Comparison of ENCODE assay signal across 8 cellular contexts in genomic region chr17:35969558-35970442, GRCh38. TPM values are rescaled to one million over a fixed set of nuclear protein-coding genes. Genes with fewer than 3 reads are reported as not detected.
A peak's percentile ranks its signal among the peaks of the same experiment; 100 is the strongest.
DNase-seq lines count a peak whose midpoint lies in the region; ATAC-seq, FAIRE-seq and TF ChIP-seq lines count a peak whose summit lies in the region.

No MANE protein-coding gene starts in this region.

- CTCF ChIA-PET in A549 (lab: Yijun Ruan, JAX) = interaction anchor here (0.6 to 12.1 kb wide), 70 partner anchors 10 to 1253 kb away, joined by 3 to 271 read pairs (median 4); partner anchors contain the start of genes CCL14, CCL16, MYO19 and PIGW
- CTCF ChIA-PET in HepG2 (lab: Yijun Ruan, JAX; ENCODE audit: low intra/inter-chr PET ratio, low total read pairs) = interaction anchor here (0.7 to 3.6 kb wide), 5 partner anchors 12 to 179 kb away, joined by 5 to 38 read pairs (median 28); no protein-coding TSS in a partner anchor

- H3K27ac ChIP-seq in A549 = no peak overlapping the region
- H3K27ac ChIP-seq in colonic mucosa = no peak overlapping the region
- H3K27ac ChIP-seq in HepG2 (ENCODE audit: extremely low read length, insufficient read depth, low read length) = no peak overlapping the region

- TF ChIP-seq RAD21 in A549 (conservative IDR thresholded peaks at IDR 0.05 in 1 of 2, IDR thresholded peaks at IDR 0.05 in 1 of 2) = peak; percentile 96
- TF ChIP-seq RAD21 in HepG2 (CRISPR knock-in tag; IDR thresholded peaks at IDR 0.05) = peak; percentile 92

- peaks cover 9% of the 10 kb centered on the region; the same call in 1 of the 3 replicates for H3K4me1 ChIP-seq in A549
- no peaks in the 10 kb centered on the region for H3K4me1 ChIP-seq in colonic mucosa
- H3K4me1 ChIP-seq in HepG2 (ENCODE audit: insufficient read depth, low read length) = peaks cover 69% of the 10 kb centered on the region

- no peaks in the 10 kb centered on the region for H3K79me2 ChIP-seq in HepG2 (ENCODE audit: insufficient read depth, low read length)

- H4K20me1 ChIP-seq in HepG2 (ENCODE audit: insufficient read depth, low read length) = no peaks in the 10 kb centered on the region

- H3K4me3 ChIP-seq in A549 (no peak overlapping the region), colonic mucosa (no peak overlapping the region), HepG2 (replicated peaks in 1 of 3; ENCODE audit: insufficient read depth in 1 of 3, low read depth in 2 of 3, low read length in 3 of 3) (peak overlapping the region in 1 of 3 experiments; percentile 15; a peak in 2 of 6 replicates)

- ATAC-seq in A549 (peak; percentile 83 to 93), HepG2 (peak; percentile 36)

- H2AFZ ChIP-seq in HepG2 (ENCODE audit: low read length) = no peak overlapping the region

- BruUV-seq in HepG2 (replicated peaks; lab: Mats Ljungman, UMichigan) = no TSS peak

- POLR2A ChIA-PET in A549 (lab: Yijun Ruan, JAX) (interaction anchor here (0.6 to 1.0 kb wide), 3 partner anchors 177 to 516 kb away, joined by 3 to 6 read pairs (median 6); partner anchors contain the start of gene ZNHIT3), HepG2 (lab: Yijun Ruan, JAX) (interaction anchor here (0.7 to 5.9 kb wide), 8 partner anchors 12 to 177 kb away, joined by 3 to 197 read pairs (median 6); partner anchors contain the start of genes CCL15, CCL16, CCL23 and TAF15)

- no peak for TF ChIP-seq EP300 in A549 (IDR thresholded peaks at IDR 0.05)
- no peak for TF ChIP-seq EP300 in HepG2 (IDR thresholded peaks at IDR 0.05; ENCODE audit: low read depth in 2 of 2, low read length in 2 of 2)
- no peak for TF ChIP-seq EP300 in HepG2 (CRISPR knock-in tag; IDR thresholded peaks at IDR 0.05; ENCODE audit: borderline replicate concordance)

- peak; percentile 93 for TF ChIP-seq CTCF in A549 (IDR thresholded peaks at IDR 0.05)
- peak; percentile 82 for TF ChIP-seq CTCF in colonic mucosa (IDR thresholded peaks at IDR 0.05)
- peak; percentile 94 for TF ChIP-seq CTCF in HepG2 (CRISPR knock-in tag; IDR thresholded peaks at IDR 0.05)

- H3K36me3 ChIP-seq in colonic mucosa = no peaks in the 10 kb centered on the region
- H3K36me3 ChIP-seq in HepG2 (replicated peaks in 1 of 2; ENCODE audit: control insufficient read depth in 1 of 2, insufficient read depth in 2 of 2, low read length in 2 of 2) = no peaks in the 10 kb centered on the region

- H3K4me2 ChIP-seq in A549 (no peak overlapping the region), HepG2 (ENCODE audit: low read depth, low read length) (peak overlapping the region; percentile 45)

- WGBS in A549 (ENCODE audit: missing lambda C conversion rate) = 36% methylated on average over 8 of the region's 8 CpGs
- WGBS in HepG2 (ENCODE audit: low lambda C conversion rate) = 40% methylated on average over 6 of the region's 8 CpGs

- in situ Hi-C loops in HepG2 (cut with HindIII; ENCODE audit: extremely low pct_ligation_motif_present, low pct_unique_long_range_greater_than_20kb) = loop anchor here (5.0 to 25.0 kb wide), 4 partner anchors 38 to 518 kb away; partner anchors contain the start of gene ZNHIT3

- TF ChIP-seq POLR2A in A549 (IDR thresholded peaks at IDR 0.05; ENCODE audit: low read length) (no peak), HepG2 (IDR thresholded peaks at IDR 0.05; ENCODE audit: insufficient read depth in 1 of 2, low read depth in 2 of 2, low read length in 2 of 2) (no peak)

- FAIRE-seq in A549 (lab: Jason Lieb, UNC) = no peak
- no peak for FAIRE-seq in HepG2 (lab: Jason Lieb, UNC)

- intact Hi-C loops in colonic mucosa (cut with DNase I) (loop anchor here (2.0 to 10.0 kb wide), 2 partner anchors 179 to 515 kb away; partner anchors contain the start of gene ZNHIT3), HepG2 (cut with micrococcal nuclease; ENCODE audit: unreplicated experiment) (loop anchor here (1.0 kb wide), 3 partner anchors 40 to 180 kb away; no protein-coding TSS in a partner anchor)

- H3K27me3 ChIP-seq in colonic mucosa (no peaks in the 10 kb centered on the region), HepG2 (ENCODE audit: control insufficient read depth in 1 of 2, insufficient read depth in 2 of 2, low read length in 2 of 2) (no peaks in the 10 kb centered on the region)

- no peaks in the 10 kb centered on the region for H3K9me3 ChIP-seq in A549
- no peaks in the 10 kb centered on the region for H3K9me3 ChIP-seq in colonic mucosa
- H3K9me3 ChIP-seq in HepG2 (ENCODE audit: low read length) = no peaks in the 10 kb centered on the region

- peak; percentile 69 to 84 for DNase-seq in A549 (ENCODE audit: low read depth in 1 of 2, low spot score in 1 of 2)
- DNase-seq in GM19238 (ENCODE audit: insufficient read length, low spot score) = peak; percentile 40
- peak; percentile 22 for DNase-seq in NCI-H226
- peak; percentile 83 for DNase-seq in activated CD4-positive, alpha-beta T cell treated with anti-CD3 and anti-CD28 coated beads for 48 hours
- DNase-seq in colonic mucosa = peak; percentile 91
- DNase-seq in HepG2 (ENCODE audit: low spot score) = peak; percentile 82
- DNase-seq in stimulated activated CD4-positive, alpha-beta T cell treated with anti-CD3 and anti-CD28 coated beads, TNF-alpha, amount 100 ng/mL, for 1 hour (ENCODE audit: low read depth in 3 of 3, low spot score in 1 of 3) = peak; percentile 24 to 39 (median 27)
- DNase-seq in T1000 (lab: John Stamatoyannopoulos, UW) = no peak

- no peak overlapping the region for H3K9ac ChIP-seq in colonic mucosa (ENCODE audit: low read depth in 2 of 2, low read length in 2 of 2)
- H3K9ac ChIP-seq in HepG2 (ENCODE audit: insufficient read depth, low read depth, low read length) = no peak overlapping the region

RNA-seq across cellular contexts. Expression of gene CCL16, which starts 11.5 kb away (rescaled TPM):
- polyA plus RNA-seq in A549 (2011; rRNA removed) (not detected in 2 replicates), A549 (2017; fragmentation: RNase III; extraction: RNeasy Plus Mini Kit Qiagen cat#74134 plus additional on column Dnase treatment) (not detected in 3 replicates), HepG2 (2011; rRNA removed) (14.7 and 17.7 TPM in 2 replicates)
- not detected in 2 replicates for polyA plus RNA-seq in A549 (2012; cell fraction: cytosol; rRNA removed)
- polyA plus RNA-seq in A549 (2012; cell fraction: nucleus; rRNA removed) = not detected in 2 replicates
- not detected in 2 replicates for polyA minus RNA-seq in A549 (2011; rRNA and poly(A)+ RNA removed)
- total RNA-seq in colonic mucosa (not detected), HepG2 (2016; rRNA removed; fragmentation: Illumina TruSeq; extraction: Trizol) (0.51 and 2.0 TPM in 2 replicates)
- total RNA-seq in HepG2 (2016; cell fraction: cytosol; rRNA removed; fragmentation: Illumina TruSeq; extraction: Trizol; ENCODE audit: low read depth) = 0.62 and 0.91 TPM in 2 replicates
- total RNA-seq in HepG2 (2016; cell fraction: insoluble cytoplasmic fraction; rRNA removed; fragmentation: Illumina TruSeq; extraction: Trizol) = 0.71 and 2.3 TPM in 2 replicates
- 0.55 and 0.83 TPM in 2 replicates for total RNA-seq in HepG2 (2016; cell fraction: membrane; rRNA removed; fragmentation: Illumina TruSeq; extraction: Trizol)
- 1.7 and 2.2 TPM in 2 replicates for total RNA-seq in HepG2 (2016; cell fraction: nucleus; rRNA removed; fragmentation: Illumina TruSeq; extraction: Trizol)
- polyA plus RNA-seq in HepG2 (2011; cell fraction: cytosol; rRNA removed) = 17.4 and 19.0 TPM in 2 replicates
- polyA plus RNA-seq in HepG2 (2011; cell fraction: nucleus; rRNA removed) = 6.6 and 8.9 TPM in 2 replicates
- 7.1 and 20.8 TPM in 2 replicates for polyA plus RNA-seq in HepG2 (2012)
- 0.47 and 0.55 TPM in 2 replicates for polyA plus RNA-seq in HepG2 (2016; cell fraction: cytosol; fragmentation: Illumina TruSeq; extraction: Trizol; ENCODE audit: low read depth)
- polyA plus RNA-seq in HepG2 (2016; cell fraction: insoluble cytoplasmic fraction; fragmentation: Illumina TruSeq; extraction: Trizol; ENCODE audit: low read depth) = 0.69 and 1.0 TPM in 2 replicates
- polyA plus RNA-seq in HepG2 (2016; cell fraction: membrane; fragmentation: Illumina TruSeq; extraction: Trizol; ENCODE audit: low read depth) = 0.35 and 0.84 TPM in 2 replicates
- polyA plus RNA-seq in HepG2 (2016; cell fraction: nucleus; fragmentation: Illumina TruSeq; extraction: Trizol; ENCODE audit: insufficient read depth, low read depth) = 2.5 and 2.7 TPM in 2 replicates
- polyA minus RNA-seq in HepG2 (2011; rRNA and poly(A)+ RNA removed; ENCODE audit: low replicate concordance) = 11.6 TPM in 1 of 2 replicates, not detected in the other
- 6.2 and 9.4 TPM in 2 replicates for polyA minus RNA-seq in HepG2 (2011; cell fraction: cytosol; rRNA and poly(A)+ RNA removed)
- 7.7 and 11.8 TPM in 2 replicates for polyA minus RNA-seq in HepG2 (2011; cell fraction: nucleus; rRNA and poly(A)+ RNA removed)

RNA-seq across cellular contexts. Expression of gene CCL14, which starts 16.7 kb away (rescaled TPM):
- polyA plus RNA-seq in A549 (2011; rRNA removed) = not detected in 2 replicates
- polyA plus RNA-seq in A549 (2012; cell fraction: cytosol; rRNA removed) = not detected in 2 replicates
- not detected in 2 replicates for polyA plus RNA-seq in A549 (2012; cell fraction: nucleus; rRNA removed)
- polyA plus RNA-seq in A549 (2017; fragmentation: RNase III; extraction: RNeasy Plus Mini Kit Qiagen cat#74134 plus additional on column Dnase treatment) = not detected in 3 replicates
- polyA minus RNA-seq in A549 (2011; rRNA and poly(A)+ RNA removed) = not detected in 2 replicates
- total RNA-seq in colonic mucosa = 1 to 10 TPM; 1.3 to 2.4 TPM
- 1.1 and 1.3 TPM in 2 replicates for total RNA-seq in HepG2 (2016; rRNA removed; fragmentation: Illumina TruSeq; extraction: Trizol)
- 0.18 and 0.61 TPM in 2 replicates for total RNA-seq in HepG2 (2016; cell fraction: cytosol; rRNA removed; fragmentation: Illumina TruSeq; extraction: Trizol; ENCODE audit: low read depth)
- 0.06 and 1.2 TPM in 2 replicates for total RNA-seq in HepG2 (2016; cell fraction: insoluble cytoplasmic fraction; rRNA removed; fragmentation: Illumina TruSeq; extraction: Trizol)
- 0.14 and 0.49 TPM in 2 replicates for total RNA-seq in HepG2 (2016; cell fraction: membrane; rRNA removed; fragmentation: Illumina TruSeq; extraction: Trizol)
- 0.99 and 1.9 TPM in 2 replicates for total RNA-seq in HepG2 (2016; cell fraction: nucleus; rRNA removed; fragmentation: Illumina TruSeq; extraction: Trizol)
- 0.86 and 1.7 TPM in 2 replicates for polyA plus RNA-seq in HepG2 (2011; rRNA removed)
- 0.12 and 0.14 TPM in 2 replicates for polyA plus RNA-seq in HepG2 (2011; cell fraction: cytosol; rRNA removed)
- polyA plus RNA-seq in HepG2 (2011; cell fraction: nucleus; rRNA removed) = 3.6 and 3.7 TPM in 2 replicates
- 0.76 and 1.3 TPM in 2 replicates for polyA plus RNA-seq in HepG2 (2012)
- 0.41 and 0.44 TPM in 2 replicates for polyA plus RNA-seq in HepG2 (2016; cell fraction: cytosol; fragmentation: Illumina TruSeq; extraction: Trizol; ENCODE audit: low read depth)
- polyA plus RNA-seq in HepG2 (2016; cell fraction: insoluble cytoplasmic fraction; fragmentation: Illumina TruSeq; extraction: Trizol; ENCODE audit: low read depth) = 0.74 TPM in 1 of 2 replicates, not detected in the other
- 0.05 TPM in 1 of 2 replicates, not detected in the other for polyA plus RNA-seq in HepG2 (2016; cell fraction: membrane; fragmentation: Illumina TruSeq; extraction: Trizol; ENCODE audit: low read depth)
- polyA plus RNA-seq in HepG2 (2016; cell fraction: nucleus; fragmentation: Illumina TruSeq; extraction: Trizol; ENCODE audit: insufficient read depth, low read depth) = 1.6 and 4.2 TPM in 2 replicates
- 2.0 TPM in 1 of 2 replicates, not detected in the other for polyA minus RNA-seq in HepG2 (2011; rRNA and poly(A)+ RNA removed; ENCODE audit: low replicate concordance)
- polyA minus RNA-seq in HepG2 (2011; cell fraction: cytosol; rRNA and poly(A)+ RNA removed) = not detected in 2 replicates
- 4.8 and 5.7 TPM in 2 replicates for polyA minus RNA-seq in HepG2 (2011; cell fraction: nucleus; rRNA and poly(A)+ RNA removed)

RNA-seq across cellular contexts. Expression of gene LYZL6, which starts 26.3 kb away (rescaled TPM):
- polyA plus RNA-seq in A549 (2011; rRNA removed) (not detected in 2 replicates), A549 (2017; fragmentation: RNase III; extraction: RNeasy Plus Mini Kit Qiagen cat#74134 plus additional on column Dnase treatment) (not detected in 3 replicates), HepG2 (2011; rRNA removed) (not detected in 2 replicates)
- not detected in 2 replicates for polyA plus RNA-seq in A549 (2012; cell fraction: cytosol; rRNA removed)
- polyA plus RNA-seq in A549 (2012; cell fraction: nucleus; rRNA removed) = not detected in 2 replicates
- polyA minus RNA-seq in A549 (2011; rRNA and poly(A)+ RNA removed) = not detected in 2 replicates
- total RNA-seq in colonic mucosa (not detected), HepG2 (2016; rRNA removed; fragmentation: Illumina TruSeq; extraction: Trizol) (not detected in 2 replicates)
- total RNA-seq in HepG2 (2016; cell fraction: cytosol; rRNA removed; fragmentation: Illumina TruSeq; extraction: Trizol; ENCODE audit: low read depth) = not detected in 2 replicates
- not detected in 2 replicates for total RNA-seq in HepG2 (2016; cell fraction: insoluble cytoplasmic fraction; rRNA removed; fragmentation: Illumina TruSeq; extraction: Trizol)
- total RNA-seq in HepG2 (2016; cell fraction: membrane; rRNA removed; fragmentation: Illumina TruSeq; extraction: Trizol) = not detected in 2 replicates
- not detected in 2 replicates for total RNA-seq in HepG2 (2016; cell fraction: nucleus; rRNA removed; fragmentation: Illumina TruSeq; extraction: Trizol)
- polyA plus RNA-seq in HepG2 (2011; cell fraction: cytosol; rRNA removed) = not detected in 2 replicates
- not detected in 2 replicates for polyA plus RNA-seq in HepG2 (2011; cell fraction: nucleus; rRNA removed)
- polyA plus RNA-seq in HepG2 (2012) = not detected in 2 replicates
- not detected in 2 replicates for polyA plus RNA-seq in HepG2 (2016; cell fraction: cytosol; fragmentation: Illumina TruSeq; extraction: Trizol; ENCODE audit: low read depth)
- polyA plus RNA-seq in HepG2 (2016; cell fraction: insoluble cytoplasmic fraction; fragmentation: Illumina TruSeq; extraction: Trizol; ENCODE audit: low read depth) = not detected in 2 replicates
- polyA plus RNA-seq in HepG2 (2016; cell fraction: membrane; fragmentation: Illumina TruSeq; extraction: Trizol; ENCODE audit: low read depth) = not detected in 2 replicates
- polyA plus RNA-seq in HepG2 (2016; cell fraction: nucleus; fragmentation: Illumina TruSeq; extraction: Trizol; ENCODE audit: insufficient read depth, low read depth) = not detected in 2 replicates
- not detected in 2 replicates for polyA minus RNA-seq in HepG2 (2011; rRNA and poly(A)+ RNA removed; ENCODE audit: low replicate concordance)
- polyA minus RNA-seq in HepG2 (2011; cell fraction: cytosol; rRNA and poly(A)+ RNA removed) = not detected in 2 replicates
- not detected in 2 replicates for polyA minus RNA-seq in HepG2 (2011; cell fraction: nucleus; rRNA and poly(A)+ RNA removed)

RNA-seq across cellular contexts. Expression of gene CCL15, which starts 31.6 kb away (rescaled TPM):
- polyA plus RNA-seq in A549 (2011; rRNA removed) (0.10 TPM in 1 of 2 replicates, not detected in the other), A549 (2017; fragmentation: RNase III; extraction: RNeasy Plus Mini Kit Qiagen cat#74134 plus additional on column Dnase treatment) (not detected in 3 replicates), HepG2 (2011; rRNA removed) (37.4 and 45.9 TPM in 2 replicates)
- polyA plus RNA-seq in A549 (2012; cell fraction: cytosol; rRNA removed) = not detected in 2 replicates
- polyA plus RNA-seq in A549 (2012; cell fraction: nucleus; rRNA removed) = not detected in 2 replicates
- not detected in 2 replicates for polyA minus RNA-seq in A549 (2011; rRNA and poly(A)+ RNA removed)
- total RNA-seq in colonic mucosa (10 to 100 TPM; 37.2 to 54.4 TPM), HepG2 (2016; rRNA removed; fragmentation: Illumina TruSeq; extraction: Trizol) (23.2 and 29.2 TPM in 2 replicates)
- total RNA-seq in HepG2 (2016; cell fraction: cytosol; rRNA removed; fragmentation: Illumina TruSeq; extraction: Trizol; ENCODE audit: low read depth) = 7.6 and 9.4 TPM in 2 replicates
- total RNA-seq in HepG2 (2016; cell fraction: insoluble cytoplasmic fraction; rRNA removed; fragmentation: Illumina TruSeq; extraction: Trizol) = 24.0 and 25.7 TPM in 2 replicates
- 17.3 and 18.4 TPM in 2 replicates for total RNA-seq in HepG2 (2016; cell fraction: membrane; rRNA removed; fragmentation: Illumina TruSeq; extraction: Trizol)
- total RNA-seq in HepG2 (2016; cell fraction: nucleus; rRNA removed; fragmentation: Illumina TruSeq; extraction: Trizol) = 24.4 and 27.1 TPM in 2 replicates
- polyA plus RNA-seq in HepG2 (2011; cell fraction: cytosol; rRNA removed) = 32.9 and 35.1 TPM in 2 replicates
- polyA plus RNA-seq in HepG2 (2011; cell fraction: nucleus; rRNA removed) = 37.4 and 37.8 TPM in 2 replicates
- polyA plus RNA-seq in HepG2 (2012) = 29.0 and 46.2 TPM in 2 replicates
- polyA plus RNA-seq in HepG2 (2016; cell fraction: cytosol; fragmentation: Illumina TruSeq; extraction: Trizol; ENCODE audit: low read depth) = 7.2 and 10.7 TPM in 2 replicates
- polyA plus RNA-seq in HepG2 (2016; cell fraction: insoluble cytoplasmic fraction; fragmentation: Illumina TruSeq; extraction: Trizol; ENCODE audit: low read depth) = 25.9 and 27.3 TPM in 2 replicates
- polyA plus RNA-seq in HepG2 (2016; cell fraction: membrane; fragmentation: Illumina TruSeq; extraction: Trizol; ENCODE audit: low read depth) = 16.6 and 18.1 TPM in 2 replicates
- 30.3 and 34.8 TPM in 2 replicates for polyA plus RNA-seq in HepG2 (2016; cell fraction: nucleus; fragmentation: Illumina TruSeq; extraction: Trizol; ENCODE audit: insufficient read depth, low read depth)
- polyA minus RNA-seq in HepG2 (2011; rRNA and poly(A)+ RNA removed; ENCODE audit: low replicate concordance) = 24.4 TPM in 1 of 2 replicates, not detected in the other
- polyA minus RNA-seq in HepG2 (2011; cell fraction: cytosol; rRNA and poly(A)+ RNA removed) = 8.7 and 9.6 TPM in 2 replicates
- 36.2 and 45.1 TPM in 2 replicates for polyA minus RNA-seq in HepG2 (2011; cell fraction: nucleus; rRNA and poly(A)+ RNA removed)

RNA-seq across cellular contexts. Expression of gene RDM1, which starts 39.2 kb away (rescaled TPM):
- polyA plus RNA-seq in A549 (2011; rRNA removed) (3.9 and 4.6 TPM in 2 replicates), A549 (2017; fragmentation: RNase III; extraction: RNeasy Plus Mini Kit Qiagen cat#74134 plus additional on column Dnase treatment) (3.3 to 4.3 TPM (median 3.6 TPM) in 3 replicates), HepG2 (2011; rRNA removed) (0.14 and 0.28 TPM in 2 replicates)
- polyA plus RNA-seq in A549 (2012; cell fraction: cytosol; rRNA removed) = 2.6 and 3.0 TPM in 2 replicates
- polyA plus RNA-seq in A549 (2012; cell fraction: nucleus; rRNA removed) = 1.4 and 3.0 TPM in 2 replicates
- polyA minus RNA-seq in A549 (2011; rRNA and poly(A)+ RNA removed) = 2.9 and 3.0 TPM in 2 replicates
- total RNA-seq in colonic mucosa (1 to 10 TPM in 1 of 2 donors, under 1 TPM in 1; 0.66 to 7.8 TPM), HepG2 (2016; rRNA removed; fragmentation: Illumina TruSeq; extraction: Trizol) (0.40 TPM in 1 of 2 replicates, not detected in the other)
- total RNA-seq in HepG2 (2016; cell fraction: cytosol; rRNA removed; fragmentation: Illumina TruSeq; extraction: Trizol; ENCODE audit: low read depth) = not detected in 2 replicates
- total RNA-seq in HepG2 (2016; cell fraction: insoluble cytoplasmic fraction; rRNA removed; fragmentation: Illumina TruSeq; extraction: Trizol) = 0.09 TPM in 1 of 2 replicates, not detected in the other
- not detected in 2 replicates for total RNA-seq in HepG2 (2016; cell fraction: membrane; rRNA removed; fragmentation: Illumina TruSeq; extraction: Trizol)
- not detected in 2 replicates for total RNA-seq in HepG2 (2016; cell fraction: nucleus; rRNA removed; fragmentation: Illumina TruSeq; extraction: Trizol)
- 0.09 TPM in 1 of 2 replicates, not detected in the other for polyA plus RNA-seq in HepG2 (2011; cell fraction: cytosol; rRNA removed)
- 0.10 TPM in 1 of 2 replicates, not detected in the other for polyA plus RNA-seq in HepG2 (2011; cell fraction: nucleus; rRNA removed)
- 0.55 TPM in 1 of 2 replicates, not detected in the other for polyA plus RNA-seq in HepG2 (2012)
- polyA plus RNA-seq in HepG2 (2016; cell fraction: cytosol; fragmentation: Illumina TruSeq; extraction: Trizol; ENCODE audit: low read depth) = not detected in 2 replicates
- polyA plus RNA-seq in HepG2 (2016; cell fraction: insoluble cytoplasmic fraction; fragmentation: Illumina TruSeq; extraction: Trizol; ENCODE audit: low read depth) = 0.34 TPM in 1 of 2 replicates, not detected in the other
- not detected in 2 replicates for polyA plus RNA-seq in HepG2 (2016; cell fraction: membrane; fragmentation: Illumina TruSeq; extraction: Trizol; ENCODE audit: low read depth)
- not detected in 2 replicates for polyA plus RNA-seq in HepG2 (2016; cell fraction: nucleus; fragmentation: Illumina TruSeq; extraction: Trizol; ENCODE audit: insufficient read depth, low read depth)
- polyA minus RNA-seq in HepG2 (2011; rRNA and poly(A)+ RNA removed; ENCODE audit: low replicate concordance) = 0.70 and 1.4 TPM in 2 replicates
- polyA minus RNA-seq in HepG2 (2011; cell fraction: cytosol; rRNA and poly(A)+ RNA removed) = not detected in 2 replicates
- polyA minus RNA-seq in HepG2 (2011; cell fraction: nucleus; rRNA and poly(A)+ RNA removed) = not detected in 2 replicates

Comparison
In these comparisons a context has a peak if more than half of its experiments do, and no peak if none do; other contexts are left out.
1. Of the 38 proteins assayed by ChIP-seq in both HepG2 and A549: peak only in HepG2: NFE2L2, RNF2 and ZFP36; only in A549: none; in both: CTCF, RAD21 and SMC3; in neither: 30; mixed calls (peak in some experiments, not most) for 2.